9 cellular contexts compared by ENCODE assay signal in genomic region chr6:74925683-74926082, GRCh38.
DNase-seq lines count a peak whose midpoint lies in the region; ATAC-seq and TF ChIP-seq lines count a peak whose summit lies in the region.
"Had no signal": no experiment of that assay in that cellular context is flagged by ENCODE, and none has a peak within 500 bp of the region (broad histone marks: within the 10 kb centered on the region; RNA-seq: fewer than 3 reads in every experiment).

No MANE protein-coding gene starts in this region.

- peak overlapping the region; percentile 8 for H3K4me2 ChIP-seq in OCI-LY3 (ENCODE audit: low read length)

- DNase-seq in GDM1 (lab: John Stamatoyannopoulos, UW), result peak; percentile 86
- no peak for DNase-seq in NCI-H524 (lab: John Stamatoyannopoulos, UW)
- DNase-seq in amygdala (lab: John Stamatoyannopoulos, UW), result no peak
- DNase-seq in lower lobe of right lung, result no peak
- DNase-seq in NCI-H2081 treated with DMSO at 0.1 percent for 48 hours (lab: John Stamatoyannopoulos, UW), result no peak
- DNase-seq: activated CD8-positive, alpha-beta memory T cell treated with anti-CD3 and anti-CD28 coated beads, Interleukin-2, amount 50 U/mL, for 48 hours had no signal

- ATAC-seq in GM19438 (IDR thresholded peaks at IDR 0.05; ENCODE audit: low read depth, unreplicated experiment), result peak; percentile 89
- ATAC-seq in HG02981 (IDR thresholded peaks at IDR 0.05; ENCODE audit: unreplicated experiment), result peak; percentile 79
- no peak for ATAC-seq in lower lobe of right lung

- H2AFZ ChIP-seq in OCI-LY3 (ENCODE audit: low read depth, low read length), result no peak overlapping the region

- H3K4me3 ChIP-seq in OCI-LY3 (ENCODE audit: low read length) (no peak overlapping the region), lower lobe of right lung (no peak overlapping the region)

- TF ChIP-seq CTCF in OCI-LY3 (IDR thresholded peaks at IDR 0.05; ENCODE audit: low read depth, low read length), result no peak
- no peak for TF ChIP-seq CTCF in lower lobe of right lung (IDR thresholded peaks at IDR 0.05)

- intact Hi-C loops in lower lobe of right lung (cut with DNase I), result no loop called here

- no peak overlapping the region for H3K27ac ChIP-seq in OCI-LY3 (ENCODE audit: low read length)
- no peak overlapping the region for H3K27ac ChIP-seq in lower lobe of right lung

- no peaks in the 10 kb centered on the region for H3K79me2 ChIP-seq in OCI-LY3 (ENCODE audit: low read length)

- no peaks in the 10 kb centered on the region for H4K20me1 ChIP-seq in OCI-LY3 (ENCODE audit: insufficient read depth, low read length)

- H3K9me3 ChIP-seq in OCI-LY3 (ENCODE audit: insufficient read depth, low read length) (no peaks in the 10 kb centered on the region), lower lobe of right lung (no peaks in the 10 kb centered on the region)

- H3K36me3 ChIP-seq in OCI-LY3 (replicated peaks; ENCODE audit: low read depth, low read length), result no peaks in the 10 kb centered on the region
- no peaks in the 10 kb centered on the region for H3K36me3 ChIP-seq in lower lobe of right lung

- no peak overlapping the region for H3K9ac ChIP-seq in OCI-LY3 (ENCODE audit: low read length)

- H3K27me3 ChIP-seq in OCI-LY3 (ENCODE audit: low read depth, low read length), result no peaks in the 10 kb centered on the region
- H3K27me3 ChIP-seq in lower lobe of right lung (ENCODE audit: low read depth), result no peaks in the 10 kb centered on the region

- H3K4me1 ChIP-seq in OCI-LY3 (ENCODE audit: low read length) (peaks cover 6% of the 10 kb centered on the region), lower lobe of right lung (no peaks in the 10 kb centered on the region)

Comparison
In these comparisons a context has a peak if more than half of its experiments do, and no peak if none do; other contexts are left out.
1. ATAC-seq: peak in GM19438 (single experiment) and HG02981 (single experiment); none in lower lobe of right lung (0 of 2).